8 cellular contexts compared by ENCODE assay signal in genomic region chr18:22170421-22171262, GRCh38. TPM values are rescaled to one million over a fixed set of nuclear protein-coding genes. Genes with fewer than 3 reads are reported as not detected.
A peak's percentile ranks its signal among the peaks of the same experiment; 100 is the strongest.
DNase-seq lines count a peak whose midpoint lies in the region; ATAC-seq and TF ChIP-seq lines count a peak whose summit lies in the region.

No MANE protein-coding gene starts in this region.

- peak overlapping the region; percentile 80 to 95 (median 91) for H3K4me3 ChIP-seq in BLaER1 treated with 17β-estradiol and CSF1 and Interleukin-3, amounts not matched to agents 10 nM and 100 nM
- H3K4me3 ChIP-seq in HUES64 (ENCODE audit: low read length), result peak overlapping the region; percentile 58
- peak overlapping the region; percentile 87 to 95 for H3K4me3 ChIP-seq in right atrium auricular region
- H3K4me3 ChIP-seq in gastrocnemius medialis, result peak overlapping the region; percentile 66 to 91 (median 70)

- peaks cover 12 to 28% (median 21%) of the 10 kb centered on the region in 11 experiments; a peak in 19 of 22 replicates for H3K9me3 ChIP-seq in BLaER1 treated with 17β-estradiol and CSF1 and Interleukin-3, amounts not matched to agents 10 nM and 100 nM (replicated peaks in 1 of 11)
- no peaks in the 10 kb centered on the region for H3K9me3 ChIP-seq in HUES64 (ENCODE audit: insufficient read depth, low read depth, low read length)
- H3K9me3 ChIP-seq in right atrium auricular region, result no peaks in the 10 kb centered on the region
- H3K9me3 ChIP-seq in gastrocnemius medialis, result no peaks in the 10 kb centered on the region

- H3K27ac ChIP-seq in BLaER1 treated with 17β-estradiol and CSF1 and Interleukin-3, amounts not matched to agents 10 nM and 100 nM, result peak overlapping the region in 10 of 11 experiments; percentile 30 to 81 (median 76); a peak in 19 of 22 replicates
- H3K27ac ChIP-seq in HUES64 (ENCODE audit: low read depth, low read length), result no peak overlapping the region
- peak overlapping the region; percentile 99 to 100 for H3K27ac ChIP-seq in right atrium auricular region
- H3K27ac ChIP-seq in gastrocnemius medialis, result peak overlapping the region; percentile 43 to 72 (median 65)

- peaks cover 30 to 48% (median 37%) of the 10 kb centered on the region in 11 experiments for H3K27me3 ChIP-seq in BLaER1 treated with 17β-estradiol and CSF1 and Interleukin-3, amounts not matched to agents 10 nM and 100 nM
- H3K27me3 ChIP-seq in HUES64 (ENCODE audit: insufficient read depth, low read length), result peaks cover 99% of the 10 kb centered on the region
- no peaks in the 10 kb centered on the region for H3K27me3 ChIP-seq in right atrium auricular region
- peaks cover 85 to 96% (median 96%) of the 10 kb centered on the region in 3 donors for H3K27me3 ChIP-seq in gastrocnemius medialis

- no peaks in the 10 kb centered on the region for H3K9me3 Mint-ChIP-seq in activated naive CD8-positive, alpha-beta T cell treated with anti-CD3 and anti-CD28 coated beads, Interleukin-2, amount 10 ng/mL, durations not matched to agents 7 days and 5 days

- peak overlapping the region; percentile 65 to 87 (median 80) for H3K9ac ChIP-seq in BLaER1 treated with 17β-estradiol and CSF1 and Interleukin-3, amounts not matched to agents 10 nM and 100 nM
- H3K9ac ChIP-seq in HUES64 (ENCODE audit: low read depth, low read length), result no peak overlapping the region

- peaks cover 0 to 7% (median 0%) of the 10 kb centered on the region in 11 experiments; a peak in 2 of 22 replicates for H3K36me3 ChIP-seq in BLaER1 treated with 17β-estradiol and CSF1 and Interleukin-3, amounts not matched to agents 10 nM and 100 nM
- no peaks in the 10 kb centered on the region for H3K36me3 ChIP-seq in HUES64 (ENCODE audit: insufficient read depth, low read length)
- peaks cover 42% of the 10 kb centered on the region for H3K36me3 ChIP-seq in right atrium auricular region
- H3K36me3 ChIP-seq in gastrocnemius medialis, result no peaks in the 10 kb centered on the region

- no peak for ATAC-seq in activated naive CD8-positive, alpha-beta T cell treated with anti-CD3 and anti-CD28 coated beads, Interleukin-2, amount 10 ng/mL, durations not matched to agents 7 days and 5 days (ENCODE audit: low read depth)
- ATAC-seq in gastrocnemius medialis (peak; percentile 45 to 46), HG02840 (IDR thresholded peaks at IDR 0.05; ENCODE audit: low FRiP score, unreplicated experiment) (no peak), GM21526 (IDR thresholded peaks at IDR 0.05; ENCODE audit: low FRiP score, unreplicated experiment) (no peak)

- no peak overlapping the region for H3K27ac Mint-ChIP-seq in activated naive CD8-positive, alpha-beta T cell treated with anti-CD3 and anti-CD28 coated beads, Interleukin-2, amount 10 ng/mL, durations not matched to agents 7 days and 5 days

- TF ChIP-seq CTCF in right atrium auricular region (IDR thresholded peaks at IDR 0.05), result no peak
- TF ChIP-seq CTCF in gastrocnemius medialis (IDR thresholded peaks at IDR 0.05 in 4 of 5, conservative IDR thresholded peaks at IDR 0.05 in 1 of 5), result no peak

- H3K36me3 Mint-ChIP-seq in activated naive CD8-positive, alpha-beta T cell treated with anti-CD3 and anti-CD28 coated beads, Interleukin-2, amount 10 ng/mL, durations not matched to agents 7 days and 5 days, result peaks cover 4% of the 10 kb centered on the region

- H3K27me3 Mint-ChIP-seq in activated naive CD8-positive, alpha-beta T cell treated with anti-CD3 and anti-CD28 coated beads, Interleukin-2, amount 10 ng/mL, durations not matched to agents 7 days and 5 days, result peaks cover 83% of the 10 kb centered on the region

- TF ChIP-seq POLR2A in gastrocnemius medialis (IDR thresholded peaks at IDR 0.05), result no peak

- H4K20me1 ChIP-seq in BLaER1 treated with 17β-estradiol and CSF1 and Interleukin-3, amounts not matched to agents 10 nM and 100 nM, result peaks cover 0 to 41% (median 12%) of the 10 kb centered on the region in 11 experiments; a peak in 12 of 22 replicates

- peak overlapping the region; percentile 83 for H3K4me3 Mint-ChIP-seq in activated naive CD8-positive, alpha-beta T cell treated with anti-CD3 and anti-CD28 coated beads, Interleukin-2, amount 10 ng/mL, durations not matched to agents 7 days and 5 days

- H3K4me1 Mint-ChIP-seq in activated naive CD8-positive, alpha-beta T cell treated with anti-CD3 and anti-CD28 coated beads, Interleukin-2, amount 10 ng/mL, durations not matched to agents 7 days and 5 days, result peaks cover 17% of the 10 kb centered on the region

- in situ Hi-C loops in gastrocnemius medialis (cut with MboI; ENCODE audit: low sequenced_read_pairs in 4 of 4), result loop anchor here in 3 of 4 donors (25.0 kb wide), 4 partner anchors 92 to 392 kb away; no protein-coding TSS in a partner anchor

- intact Hi-C loops in gastrocnemius medialis (cut with DNase I; ENCODE audit: low total_unique reads), result no loop called here

- peak; percentile 38 for DNase-seq in activated naive CD8-positive, alpha-beta T cell treated with anti-CD3 and anti-CD28 coated beads, Interleukin-2, amount 10 ng/mL, durations not matched to agents 7 days and 5 days
- no peak for DNase-seq in right atrium auricular region (ENCODE audit: low spot score)
- no peak for DNase-seq in gastrocnemius medialis
- no peak for DNase-seq in NK-92 (lab: John Stamatoyannopoulos, UW; ENCODE audit: unreplicated experiment)

- POLR2A ChIA-PET in activated naive CD8-positive, alpha-beta T cell treated with anti-CD3 and anti-CD28 coated beads, Interleukin-2, amount 10 ng/mL, durations not matched to agents 7 days and 5 days (lab: Charles Lee), result no interaction called here

- H3K4me2 ChIP-seq in BLaER1 treated with 17β-estradiol and CSF1 and Interleukin-3, amounts not matched to agents 10 nM and 100 nM, result peak overlapping the region; percentile 82 to 99 (median 96)

- under 1% methylated on average over 66 of the region's 66 CpGs for WGBS in HUES64

- H3K4me1 ChIP-seq in BLaER1 treated with 17β-estradiol and CSF1 and Interleukin-3, amounts not matched to agents 10 nM and 100 nM, result peaks cover 10 to 28% (median 18%) of the 10 kb centered on the region in 10 experiments
- H3K4me1 ChIP-seq in HUES64 (ENCODE audit: insufficient read depth, low read length), result peaks cover 5% of the 10 kb centered on the region; the same call in 1 of the 2 replicates
- H3K4me1 ChIP-seq in right atrium auricular region, result peaks cover 0 to 21% of the 10 kb centered on the region in 2 donors
- peaks cover 5 to 23% of the 10 kb centered on the region in 2 donors for H3K4me1 ChIP-seq in gastrocnemius medialis

RNA-seq across cellular contexts. Expression of gene GATA6, which starts 1.3 kb away (rescaled TPM):
- 4.3 TPM for polyA plus RNA-seq in HUES64 (2013, experiment 1 of 2)
- polyA plus RNA-seq in HUES64 (2013, experiment 2 of 2), result 5.0 TPM
- total RNA-seq in activated naive CD8-positive, alpha-beta T cell treated with anti-CD3 and anti-CD28 coated beads, Interleukin-2, amount 10 ng/mL, durations not matched to agents 7 days and 5 days, result under 1 TPM; 0.14 to 0.17 TPM
- total RNA-seq in right atrium auricular region (10 to 100 TPM; 88.7 to 95.5 TPM), gastrocnemius medialis (1 to 10 TPM in 1 of 4 donors, under 1 TPM in 3; 0.34 to 1.2 (median 0.86) TPM)

Comparison
In these comparisons a context has a peak if more than half of its experiments do, and no peak if none do; other contexts are left out.
1. ATAC-seq: peak in gastrocnemius medialis (2 of 2); none in activated naive CD8-positive, alpha-beta T cell treated with anti-CD3 and anti-CD28 coated beads, Interleukin-2, amount 10 ng/mL, durations not matched to agents 7 days and 5 days (single experiment), HG02840 (single experiment) and GM21526 (single experiment).
2. RNA of gene GATA6, which starts 1.3 kb away (total RNA-seq): 88.7 to 95.5 TPM in right atrium auricular region; 0.34 to 1.2 TPM in gastrocnemius medialis and 0.14 to 0.17 TPM in activated naive CD8-positive, alpha-beta T cell treated with anti-CD3 and anti-CD28 coated beads, Interleukin-2, amount 10 ng/mL, durations not matched to agents 7 days and 5 days; every median in the first group is over 10 times any median in the second.
3. Peak in every context shown above with its lines, with median percentiles within 50 percentile points of each other: H3K4me3 ChIP-seq.